Comparison of ENCODE assay signal across 21 cellular contexts in the genomic region with DNA sequence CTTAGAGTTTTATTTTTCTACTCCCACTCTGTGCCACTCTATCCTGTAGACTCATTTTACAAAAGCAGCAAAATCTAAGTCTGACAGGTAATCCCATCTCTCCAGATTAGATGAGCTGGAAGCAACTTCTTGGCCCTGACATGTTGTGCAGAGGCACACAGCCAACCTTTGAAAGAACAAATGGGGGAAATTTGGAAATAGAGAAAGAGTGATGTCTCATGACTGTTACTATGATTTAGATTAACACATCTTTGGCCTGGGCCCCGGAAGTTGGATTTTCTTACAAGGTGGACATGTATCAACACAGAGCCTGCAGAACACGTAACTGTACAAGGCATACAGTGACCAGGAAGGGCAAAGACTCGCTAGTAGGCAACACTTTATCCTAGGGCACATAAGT.
A peak's percentile ranks its signal among the peaks of the same experiment; 100 is the strongest.
DNase-seq lines count a peak whose midpoint lies in the region; ATAC-seq, FAIRE-seq and TF ChIP-seq lines count a peak whose summit lies in the region.
"Had no signal": no experiment of that assay in that cellular context is flagged by ENCODE, and none has a peak within 500 bp of the region (broad histone marks: within the 10 kb centered on the region; RNA-seq: fewer than 3 reads in every experiment).

No MANE protein-coding gene starts in this region.

- H3K36me3 ChIP-seq in ACC112 (ENCODE audit: insufficient read depth, low read length) (no peaks in the 10 kb centered on the region), Loucy (ENCODE audit: insufficient read depth, low read length) (no peaks in the 10 kb centered on the region), bronchial epithelial cell (ENCODE audit: control insufficient read depth, insufficient read depth, low read length) (no peaks in the 10 kb centered on the region), Karpas-422 (ENCODE audit: insufficient read depth, low read length) (no peaks in the 10 kb centered on the region)
- H3K36me3 ChIP-seq: SJSA1 had no signal

- no peak for ATAC-seq in GM19351 (IDR thresholded peaks at IDR 0.05; ENCODE audit: unreplicated experiment)
- ATAC-seq: GM23338, HepG2 had no signal

- H3K27ac ChIP-seq in ACC112 (ENCODE audit: low read depth, low read length): peak overlapping the region; percentile 34; the same call in 1 of the 2 replicates
- H3K27ac ChIP-seq in Karpas-422 (ENCODE audit: low read length): no peak overlapping the region
- H3K27ac ChIP-seq: KMS-11 had no signal

- H3K79me2 ChIP-seq in ACC112 (ENCODE audit: control insufficient read depth, insufficient read depth, low read length, unreplicated experiment): no peaks in the 10 kb centered on the region
- no peaks in the 10 kb centered on the region for H3K79me2 ChIP-seq in Loucy (ENCODE audit: insufficient read depth, low read length)
- H3K79me2 ChIP-seq in Karpas-422 (ENCODE audit: low read length): no peaks in the 10 kb centered on the region

- H3F3A ChIP-seq in Loucy (ENCODE audit: low read depth): no peaks in the 10 kb centered on the region

- H3K9ac ChIP-seq in Loucy (ENCODE audit: low read depth, low read length, poor library complexity, severe bottlenecking) (no peak overlapping the region), Karpas-422 (ENCODE audit: low read length) (no peak overlapping the region)
- H3K9ac ChIP-seq: KMS-11 had no signal

- H3K9me3 ChIP-seq in Loucy (ENCODE audit: insufficient read depth, low read depth, low read length): peaks cover 4% of the 10 kb centered on the region; the same call in 1 of the 2 replicates
- peaks cover 6% of the 10 kb centered on the region for H3K9me3 ChIP-seq in Karpas-422 (ENCODE audit: low read length)

- H3K4me3 ChIP-seq in ACC112 (ENCODE audit: low read depth, low read length): no peak overlapping the region
- H3K4me3 ChIP-seq in Loucy (ENCODE audit: low read length, poor library complexity, severe bottlenecking): peak overlapping the region; percentile 59
- no peak overlapping the region for H3K4me3 ChIP-seq in bronchial epithelial cell (ENCODE audit: low read depth, low read length)
- H3K4me3 ChIP-seq in Karpas-422 (ENCODE audit: low read length): no peak overlapping the region
- H3K4me3 ChIP-seq: GM23338, SJSA1 had no signal

- H3K27me3 ChIP-seq in ACC112 (ENCODE audit: insufficient read depth, low read length): no peaks in the 10 kb centered on the region; the same call in 1 of the 2 replicates
- no peaks in the 10 kb centered on the region for H3K27me3 ChIP-seq in Loucy (ENCODE audit: insufficient read depth, low read length, poor library complexity, severe bottlenecking)
- H3K27me3 ChIP-seq in bronchial epithelial cell (ENCODE audit: control insufficient read depth, insufficient read depth, low read length): no peaks in the 10 kb centered on the region
- peaks cover 5% of the 10 kb centered on the region; the same call in 1 of the 2 replicates for H3K27me3 ChIP-seq in Karpas-422 (ENCODE audit: low read length)
- H3K27me3 ChIP-seq: SJSA1 had no signal

- H4K20me1 ChIP-seq in Loucy (ENCODE audit: insufficient read depth, low read length, poor library complexity, severe bottlenecking) (no peaks in the 10 kb centered on the region), Karpas-422 (ENCODE audit: insufficient read depth, low read depth, low read length) (no peaks in the 10 kb centered on the region)

- peak; percentile 99 for DNase-seq in bronchial epithelial cell (ENCODE audit: low read depth)
- DNase-seq in iris pigment epithelial cell (ENCODE audit: low read depth): peak; percentile 41
- DNase-seq in stimulated activated CD4-positive, alpha-beta T cell treated with anti-CD3 and anti-CD28 coated beads, Interleukin-15, amount 100 ng/mL, for 24 hours: no peak
- DNase-seq in Karpas-422: no peak
- no peak for DNase-seq in iPS-NIHi7 (ENCODE audit: extremely low spot score)
- DNase-seq: CD4-positive, alpha-beta T cell; DMS79 treated with DMSO at 0.1 percent for 48 hours; NCI-H1417 treated with DMSO at 0.1 percent for 48 hours; NCI-H2029; NCI-H524 had no signal

- FAIRE-seq in bronchial epithelial cell (lab: Jason Lieb, UNC): peak; percentile 94
- FAIRE-seq: A204.1, G401.6, GM12891, GM19239, HepG2 had no signal

- peak overlapping the region; percentile 80 for H3K4me2 ChIP-seq in Loucy (ENCODE audit: low read depth, low read length, poor library complexity, severe bottlenecking)
- no peak overlapping the region for H3K4me2 ChIP-seq in Karpas-422 (ENCODE audit: low read depth, low read length, poor library complexity, severe bottlenecking)
- H3K4me2 ChIP-seq: GM23338, KMS-11 had no signal

- H3K9me2 ChIP-seq in Loucy (replicated peaks; ENCODE audit: low read depth, low read length) (no peaks in the 10 kb centered on the region), Karpas-422 (replicated peaks; ENCODE audit: insufficient read depth, low read length) (0 out of 2 replicates have a peak, but pooled peaks cover 2% of the 10 kb centered on the region)

- no peak overlapping the region for H2AFZ ChIP-seq in ACC112 (ENCODE audit: low read length, unreplicated experiment)
- H2AFZ ChIP-seq in Loucy (ENCODE audit: low read length): no peak overlapping the region
- no peak overlapping the region for H2AFZ ChIP-seq in Karpas-422 (ENCODE audit: low read length)

- H3K4me1 ChIP-seq in ACC112 (ENCODE audit: control insufficient read depth, insufficient read depth, low read length, unreplicated experiment) (peaks cover 15% of the 10 kb centered on the region), Loucy (ENCODE audit: insufficient read depth, low read length, poor library complexity, severe bottlenecking) (peaks cover 31% of the 10 kb centered on the region), Karpas-422 (ENCODE audit: low read length) (no peaks in the 10 kb centered on the region)

- no peak for TF ChIP-seq CTCF in Loucy (conservative IDR thresholded peaks at IDR 0.05; ENCODE audit: low read length)
- no peak for TF ChIP-seq CTCF in bronchial epithelial cell (IDR thresholded peaks at IDR 0.05; ENCODE audit: insufficient read depth, low read length, severe bottlenecking)

Comparison
In these comparisons a context has a peak if more than half of its experiments do, and no peak if none do; other contexts are left out.
1. DNase-seq: peak in bronchial epithelial cell (single experiment) and iris pigment epithelial cell (single experiment); none in stimulated activated CD4-positive, alpha-beta T cell treated with anti-CD3 and anti-CD28 coated beads, Interleukin-15, amount 100 ng/mL, for 24 hours (single experiment), Karpas-422 (single experiment) and iPS-NIHi7 (single experiment).